ENCODE assay signal across 29 cellular contexts in genomic region chr6:3520541-3521220, GRCh38.
DNase-seq lines count a peak whose midpoint lies in the region; ATAC-seq, FAIRE-seq and TF ChIP-seq lines count a peak whose summit lies in the region.
"Had no signal": no experiment of that assay in that cellular context is flagged by ENCODE, and none has a peak within 500 bp of the region (broad histone marks: within the 10 kb centered on the region; RNA-seq: fewer than 3 reads in every experiment).

No MANE protein-coding gene starts in this region.

- H3K27me3 Mint-ChIP-seq in chondrocyte (ENCODE audit: low read depth): no peaks in the 10 kb centered on the region
- peaks cover 29% of the 10 kb centered on the region for H3K27me3 Mint-ChIP-seq in stimulated activated naive CD8-positive, alpha-beta T cell treated with anti-CD3 and anti-CD28 coated beads, Interleukin-15, amount 100 ng/mL, for 72 hours
- H3K27me3 Mint-ChIP-seq in WTC11 (ENCODE audit: low read depth): peaks cover 8% of the 10 kb centered on the region

- peak overlapping the region; percentile 7 for H3K4me3 Mint-ChIP-seq in chondrocyte (ENCODE audit: unreplicated experiment)
- no peak overlapping the region for H3K4me3 Mint-ChIP-seq in stimulated activated naive CD8-positive, alpha-beta T cell treated with anti-CD3 and anti-CD28 coated beads, Interleukin-15, amount 100 ng/mL, for 72 hours
- H3K4me3 Mint-ChIP-seq in WTC11: no peak overlapping the region
- H3K4me3 Mint-ChIP-seq: activated CD4-positive, alpha-beta memory T cell treated with anti-CD3 and anti-CD28 coated beads for 36 hours; effector memory CD8-positive, alpha-beta T cell; natural killer cell treated with Interleukin-12 subunit alpha and Interleukin-12 subunit beta and Interleukin-15 and Interleukin-18, amount 100 ng/mL, for 72 hours had no signal

- CTCF ChIA-PET in A549 (lab: Yijun Ruan, JAX): interaction anchor here (0.6 to 1.3 kb wide), 2 partner anchors 11 to 450 kb away, joined by 3 read pairs; no protein-coding TSS in a partner anchor
- CTCF ChIA-PET in WTC11 (lab: Charles Lee): no interaction called here

- TF ChIP-seq CTCF in A549 (IDR thresholded peaks at IDR 0.05) (no peak), chondrocyte (IDR thresholded peaks at IDR 0.05) (no peak), WTC11 (IDR thresholded peaks at IDR 0.05) (no peak)

- H3K36me3 Mint-ChIP-seq in chondrocyte (ENCODE audit: low read depth) (peaks cover 2% of the 10 kb centered on the region), WTC11 (no peaks in the 10 kb centered on the region; the same call in 1 of the 2 replicates)
- H3K36me3 Mint-ChIP-seq: activated CD4-positive, alpha-beta memory T cell treated with anti-CD3 and anti-CD28 coated beads for 36 hours; natural killer cell treated with Interleukin-12 subunit alpha and Interleukin-12 subunit beta and Interleukin-15 and Interleukin-18, amount 100 ng/mL, for 72 hours had no signal

- TF ChIP-seq POLR2A in A549 (IDR thresholded peaks at IDR 0.05; ENCODE audit: low read length) (no peak), erythroblast (IDR thresholded peaks at IDR 0.05; ENCODE audit: low read length) (no peak)

- DNase-seq in A549 (ENCODE audit: low read depth in 1 of 2, low spot score in 1 of 2) (no peak), NCI-H226 (peak; percentile 24), chondrocyte (ENCODE audit: low spot score) (no peak), WTC11 (ENCODE audit: low spot score) (no peak), erythroblast (lab: John Stamatoyannopoulos, UW) (no peak)
- no peak for DNase-seq in stimulated activated naive CD8-positive, alpha-beta T cell treated with anti-CD3 and anti-CD28 coated beads, Interleukin-15, amount 100 ng/mL, for 72 hours
- DNase-seq: activated CD4-positive, alpha-beta memory T cell treated with anti-CD3 and anti-CD28 coated beads for 36 hours; activated CD4-positive, CD25-positive, alpha-beta regulatory T cell treated with anti-CD3 and anti-CD28 coated beads, Interleukin-2, amount 50 U/mL, for 72 hours; activated CD8-positive, alpha-beta memory T cell treated with anti-CD3 and anti-CD28 coated beads, Interleukin-2, amount 50 U/mL, for 4 hours; activated naive CD4-positive, alpha-beta T cell treated with Interleukin-2 at 50 U/mL for 16 hours; amniotic stem cell; cortex of kidney; effector memory CD8-positive, alpha-beta T cell; H7; lower lobe of right lung; MG63; mucosa of descending colon; NCI-H2029; ovary; PC-9; stimulated activated naive CD4-positive, alpha-beta T cell had no signal

- H3K4me1 ChIP-seq in A549: peaks cover 48% of the 10 kb centered on the region
- H3K4me1 ChIP-seq in mesodermal cell (ENCODE audit: control insufficient read depth, insufficient read depth, low read length, poor library complexity, severe bottlenecking): peaks cover 36% of the 10 kb centered on the region
- H3K4me1 ChIP-seq: lower lobe of right lung had no signal

- ATAC-seq in A549 (no peak), WTC11 (no peak), HG02973 (IDR thresholded peaks at IDR 0.05; ENCODE audit: unreplicated experiment) (no peak)
- no peak for ATAC-seq in stimulated activated naive CD8-positive, alpha-beta T cell treated with anti-CD3 and anti-CD28 coated beads, Interleukin-15, amount 100 ng/mL, for 72 hours
- ATAC-seq: effector memory CD8-positive, alpha-beta T cell; lower lobe of right lung; mucosa of descending colon; Right ventricle myocardium inferior had no signal

- no peak overlapping the region for H3K4me2 ChIP-seq in A549
- H3K4me2 ChIP-seq: KMS-11, PC-9 had no signal

- H3K27ac ChIP-seq in A549 (peak overlapping the region; percentile 17 to 24; a peak in 1 of 6 replicates), mesodermal cell (ENCODE audit: low read depth, low read length, severe bottlenecking) (peak overlapping the region; percentile 53)
- H3K27ac ChIP-seq: 22Rv1, KMS-11, lower lobe of right lung, ovary, PC-9, suprapubic skin had no signal

- H3K36me3 ChIP-seq in mesodermal cell (ENCODE audit: control insufficient read depth, insufficient read depth, low read length): no peaks in the 10 kb centered on the region
- H3K36me3 ChIP-seq: lower lobe of right lung, MG63, ovary, suprapubic skin had no signal

- no peak overlapping the region for H3K4me3 ChIP-seq in A549
- no peak overlapping the region for H3K4me3 ChIP-seq in mesodermal cell (ENCODE audit: extremely low read depth, insufficient read depth, low read length, poor library complexity, severe bottlenecking)
- H3K4me3 ChIP-seq: lower lobe of right lung, MG63, mucosa of descending colon, ovary, PC-9, suprapubic skin had no signal

- peaks cover 6% of the 10 kb centered on the region for H3K9me3 Mint-ChIP-seq in chondrocyte (ENCODE audit: low read depth)
- no peaks in the 10 kb centered on the region for H3K9me3 Mint-ChIP-seq in stimulated activated naive CD8-positive, alpha-beta T cell treated with anti-CD3 and anti-CD28 coated beads, Interleukin-15, amount 100 ng/mL, for 72 hours
- peaks cover 8% of the 10 kb centered on the region for H3K9me3 Mint-ChIP-seq in WTC11
- H3K9me3 Mint-ChIP-seq: activated CD4-positive, alpha-beta memory T cell treated with anti-CD3 and anti-CD28 coated beads for 36 hours; effector memory CD8-positive, alpha-beta T cell; natural killer cell treated with Interleukin-12 subunit alpha and Interleukin-12 subunit beta and Interleukin-15 and Interleukin-18, amount 100 ng/mL, for 72 hours had no signal

- H3K9me3 ChIP-seq in A549: no peaks in the 10 kb centered on the region
- H3K9me3 ChIP-seq in mesodermal cell (ENCODE audit: control insufficient read depth, low read length): peaks cover 8% of the 10 kb centered on the region
- H3K9me3 ChIP-seq: lower lobe of right lung, MG63, mucosa of descending colon, ovary, suprapubic skin had no signal

- POLR2A ChIA-PET in A549 (lab: Yijun Ruan, JAX): no interaction called here
- POLR2A ChIA-PET in WTC11 (lab: Charles Lee): no interaction called here

- peaks cover 73% of the 10 kb centered on the region for H3K4me1 Mint-ChIP-seq in chondrocyte (ENCODE audit: low read depth)
- no peaks in the 10 kb centered on the region for H3K4me1 Mint-ChIP-seq in stimulated activated naive CD8-positive, alpha-beta T cell treated with anti-CD3 and anti-CD28 coated beads, Interleukin-15, amount 100 ng/mL, for 72 hours
- peaks cover 6% of the 10 kb centered on the region for H3K4me1 Mint-ChIP-seq in WTC11

- TF ChIP-seq EP300 in A549 (IDR thresholded peaks at IDR 0.05): no peak

- 95% methylated on average over 8 of the region's 8 CpGs for WGBS in A549 (ENCODE audit: missing lambda C conversion rate)
- 95 to 100% methylated on average over 3 to 5 of the region's 8 CpGs for WGBS in mesodermal cell (ENCODE audit: insufficient coverage in 2 of 2), 2 experiments

- no peak for TF ChIP-seq RAD21 in A549 (conservative IDR thresholded peaks at IDR 0.05 in 1 of 2, IDR thresholded peaks at IDR 0.05 in 1 of 2)

- no peak for FAIRE-seq in A549 (lab: Jason Lieb, UNC)
- FAIRE-seq: frontal cortex had no signal

- H3K27ac Mint-ChIP-seq in chondrocyte (ENCODE audit: unreplicated experiment) (peak overlapping the region; percentile 98), WTC11 (no peak overlapping the region)
- H3K27ac Mint-ChIP-seq in stimulated activated naive CD8-positive, alpha-beta T cell treated with anti-CD3 and anti-CD28 coated beads, Interleukin-15, amount 100 ng/mL, for 72 hours: no peak overlapping the region
- H3K27ac Mint-ChIP-seq: activated CD4-positive, alpha-beta memory T cell treated with anti-CD3 and anti-CD28 coated beads for 36 hours; effector memory CD8-positive, alpha-beta T cell; natural killer cell treated with Interleukin-12 subunit alpha and Interleukin-12 subunit beta and Interleukin-15 and Interleukin-18, amount 100 ng/mL, for 72 hours had no signal

TF ChIP-seq in A549, 52 proteins besides CTCF, POLR2A, EP300 and RAD21 (continues in another document):
- no peak for TF ChIP-seq HOXB5 (CRISPR knock-in tag; IDR thresholded peaks at IDR 0.05)
- TF ChIP-seq, protein P1, sequence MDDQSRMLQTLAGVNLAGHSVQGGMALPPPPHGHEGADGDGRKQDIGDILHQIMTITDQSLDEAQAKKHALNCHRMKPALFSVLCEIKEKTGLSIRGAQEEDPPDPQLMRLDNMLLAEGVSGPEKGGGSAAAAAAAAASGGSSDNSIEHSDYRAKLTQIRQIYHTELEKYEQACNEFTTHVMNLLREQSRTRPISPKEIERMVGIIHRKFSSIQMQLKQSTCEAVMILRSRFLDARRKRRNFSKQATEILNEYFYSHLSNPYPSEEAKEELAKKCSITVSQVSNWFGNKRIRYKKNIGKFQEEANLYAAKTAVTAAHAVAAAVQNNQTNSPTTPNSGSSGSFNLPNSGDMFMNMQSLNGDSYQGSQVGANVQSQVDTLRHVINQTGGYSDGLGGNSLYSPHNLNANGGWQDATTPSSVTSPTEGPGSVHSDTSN (IDR thresholded peaks at IDR 0.05): no peak
- TF ChIP-seq NPAS2 (CRISPR knock-in tag; IDR thresholded peaks at IDR 0.05; ENCODE audit: borderline replicate concordance): no peak
- TF ChIP-seq KDM1A (IDR thresholded peaks at IDR 0.05; ENCODE audit: low read depth): no peak
- TF ChIP-seq MAZ (IDR thresholded peaks at IDR 0.05; ENCODE audit: borderline replicate concordance, low read depth, low read length): no peak

TF ChIP-seq in WTC11, 78 proteins besides CTCF, POLR2A, EP300 and RAD21 (continues in another document):
- TF ChIP-seq, protein P2, sequence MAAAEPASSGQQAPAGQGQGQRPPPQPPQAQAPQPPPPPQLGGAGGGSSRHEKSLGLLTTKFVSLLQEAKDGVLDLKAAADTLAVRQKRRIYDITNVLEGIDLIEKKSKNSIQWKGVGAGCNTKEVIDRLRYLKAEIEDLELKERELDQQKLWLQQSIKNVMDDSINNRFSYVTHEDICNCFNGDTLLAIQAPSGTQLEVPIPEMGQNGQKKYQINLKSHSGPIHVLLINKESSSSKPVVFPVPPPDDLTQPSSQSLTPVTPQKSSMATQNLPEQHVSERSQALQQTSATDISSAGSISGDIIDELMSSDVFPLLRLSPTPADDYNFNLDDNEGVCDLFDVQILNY (CRISPR knock-in tag; IDR thresholded peaks at IDR 0.05): no peak
- TF ChIP-seq ZNF512 (CRISPR knock-in tag; IDR thresholded peaks at IDR 0.05; ENCODE audit: borderline replicate concordance) (no peak), FOXK1 (CRISPR knock-in tag; IDR thresholded peaks at IDR 0.05) (no peak), GRHL2 (CRISPR knock-in tag; IDR thresholded peaks at IDR 0.05; ENCODE audit: insufficient replicate concordance, severe bottlenecking) (no peak)
